2 cellular contexts compared by ENCODE assay signal in genomic region chr20:4936392-4936850, GRCh38.
TF ChIP-seq lines count a peak whose summit lies in the region.

No MANE protein-coding gene starts in this region.

TF ChIP-seq in HepG2, 621 proteins besides CTCF, POLR2A, EP300 and RAD21 (continues in another document):
- TF ChIP-seq TRAFD1 (CRISPR knock-in tag; IDR thresholded peaks at IDR 0.05; ENCODE audit: borderline replicate concordance), result 0 out of 2 replicates have a peak, but pooled peaks have one; percentile 12
- TF ChIP-seq PRDM10 (CRISPR knock-in tag; IDR thresholded peaks at IDR 0.05; ENCODE audit: low read depth), result no peak
- 0 out of 2 replicates have a peak, but pooled peaks have one; percentile 59 for TF ChIP-seq SP4 (CRISPR knock-in tag; IDR thresholded peaks at IDR 0.05)
- TF ChIP-seq GABPA (IDR thresholded peaks at IDR 0.05; ENCODE audit: low read depth, low read length), result no peak
- peak; percentile 4; the same call in 1 of the 2 replicates for TF ChIP-seq GABPA (CRISPR knock-in tag; IDR thresholded peaks at IDR 0.05; ENCODE audit: low read depth)
- TF ChIP-seq, protein P1, sequence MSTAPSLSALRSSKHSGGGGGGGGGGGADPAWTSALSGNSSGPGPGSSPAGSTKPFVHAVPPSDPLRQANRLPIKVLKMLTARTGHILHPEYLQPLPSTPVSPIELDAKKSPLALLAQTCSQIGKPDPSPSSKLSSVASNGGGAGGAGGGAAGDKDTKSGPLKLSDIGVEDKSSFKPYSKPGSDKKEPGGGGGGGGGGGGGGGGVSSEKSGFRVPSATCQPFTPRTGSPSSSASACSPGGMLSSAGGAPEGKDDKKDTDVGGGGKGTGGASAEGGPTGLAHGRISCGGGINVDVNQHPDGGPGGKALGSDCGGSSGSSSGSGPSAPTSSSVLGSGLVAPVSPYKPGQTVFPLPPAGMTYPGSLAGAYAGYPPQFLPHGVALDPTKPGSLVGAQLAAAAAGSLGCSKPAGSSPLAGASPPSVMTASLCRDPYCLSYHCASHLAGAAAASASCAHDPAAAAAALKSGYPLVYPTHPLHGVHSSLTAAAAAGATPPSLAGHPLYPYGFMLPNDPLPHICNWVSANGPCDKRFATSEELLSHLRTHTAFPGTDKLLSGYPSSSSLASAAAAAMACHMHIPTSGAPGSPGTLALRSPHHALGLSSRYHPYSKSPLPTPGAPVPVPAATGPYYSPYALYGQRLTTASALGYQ (CRISPR knock-in tag; IDR thresholded peaks at IDR 0.05), result no peak
- TF ChIP-seq ZBTB38 (CRISPR knock-in tag; IDR thresholded peaks at IDR 0.05), result peak; percentile 85
- TF ChIP-seq ZFP36L1 (CRISPR knock-in tag; IDR thresholded peaks at IDR 0.05), result peak; percentile 58; the same call in 1 of the 2 replicates
- 0 out of 2 replicates have a peak, but pooled peaks have one; percentile 12 for TF ChIP-seq ZNF737 (CRISPR knock-in tag; IDR thresholded peaks at IDR 0.05; ENCODE audit: borderline replicate concordance)
- 0 out of 2 replicates have a peak, but pooled peaks have one; percentile 11 for TF ChIP-seq ZBTB20 (CRISPR knock-in tag; IDR thresholded peaks at IDR 0.05; ENCODE audit: borderline replicate concordance, low read depth)
- 0 out of 2 replicates have a peak, but pooled peaks have one; percentile 52 for TF ChIP-seq ZNF749 (CRISPR knock-in tag; IDR thresholded peaks at IDR 0.05; ENCODE audit: borderline replicate concordance)
- TF ChIP-seq ZC3H4 (CRISPR knock-in tag; IDR thresholded peaks at IDR 0.05; ENCODE audit: borderline replicate concordance), result no peak; the same call in 1 of the 2 replicates
- 0 out of 2 replicates have a peak, but pooled peaks have one; percentile 17 for TF ChIP-seq E2F2 (CRISPR knock-in tag; IDR thresholded peaks at IDR 0.05; ENCODE audit: borderline replicate concordance)
- TF ChIP-seq IRF9 (CRISPR knock-in tag; IDR thresholded peaks at IDR 0.05; ENCODE audit: borderline replicate concordance), result peak; percentile 42; the same call in 1 of the 2 replicates

TF ChIP-seq in H1, 55 proteins besides CTCF, POLR2A, EP300 and RAD21:
- TF ChIP-seq CHD1 (IDR thresholded peaks at IDR 0.05; ENCODE audit: low read depth, low read length), result no peak
- no peak for TF ChIP-seq CTBP2 (IDR thresholded peaks at IDR 0.05; ENCODE audit: borderline replicate concordance, insufficient read depth, insufficient read length, low read length)
- TF ChIP-seq GTF2F1 (IDR thresholded peaks at IDR 0.05; ENCODE audit: borderline replicate concordance, low read depth, low read length), result no peak
- no peak for TF ChIP-seq JUN (IDR thresholded peaks at IDR 0.05; ENCODE audit: low read depth, low read length)
- TF ChIP-seq SIRT6 (IDR thresholded peaks at IDR 0.05; ENCODE audit: low read length), result no peak
- no peak for TF ChIP-seq SP2 (IDR thresholded peaks at IDR 0.05; ENCODE audit: low read length)
- no peak for TF ChIP-seq CHD2 (IDR thresholded peaks at IDR 0.05; ENCODE audit: low read length)
- TF ChIP-seq FOSL1 (IDR thresholded peaks at IDR 0.05; ENCODE audit: insufficient read depth, low read depth, low read length), result no peak
- no peak for TF ChIP-seq HDAC6 (IDR thresholded peaks at IDR 0.05; ENCODE audit: low read depth, low read length)
- TF ChIP-seq TAF1 (IDR thresholded peaks at IDR 0.05; ENCODE audit: low read depth, low read length), result no peak
- TF ChIP-seq HDAC2 (IDR thresholded peaks at IDR 0.05; ENCODE audit: borderline replicate concordance in 1 of 2, low read depth in 2 of 2, low read length in 2 of 2), result no peak
- TF ChIP-seq RXRA (IDR thresholded peaks at IDR 0.05; ENCODE audit: insufficient read depth, low read depth, low read length), result no peak
- no peak for TF ChIP-seq EGR1 (IDR thresholded peaks at IDR 0.05; ENCODE audit: borderline replicate concordance, low read depth, low read length)
- TF ChIP-seq YY1 (IDR thresholded peaks at IDR 0.05; ENCODE audit: low read depth, low read length), result no peak
- TF ChIP-seq TCF12 (IDR thresholded peaks at IDR 0.05; ENCODE audit: low read depth, low read length), result no peak
